26 cellular contexts compared by ENCODE assay signal in the genomic region with DNA sequence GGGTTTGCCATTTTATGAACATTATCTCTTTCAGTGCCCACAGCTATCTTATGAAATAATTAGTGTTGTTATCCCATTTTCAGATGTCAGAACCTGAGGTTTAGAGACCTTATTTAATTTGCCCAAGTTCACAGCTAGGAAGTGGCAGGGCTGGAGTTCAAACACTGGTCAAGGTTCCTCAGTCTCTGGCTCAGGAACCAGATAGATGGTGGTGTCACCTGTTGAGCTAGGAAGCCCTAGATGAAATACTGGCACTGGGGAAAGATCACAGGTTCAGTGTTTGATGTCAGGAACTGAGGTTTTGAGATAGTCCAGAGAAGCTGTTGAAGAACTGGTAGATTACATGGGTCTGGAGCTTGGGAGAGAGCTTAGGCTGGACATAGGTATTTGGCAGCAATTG.
DNase-seq lines count a peak whose midpoint lies in the region; ATAC-seq and TF ChIP-seq lines count a peak whose summit lies in the region.
"Had no signal": no experiment of that assay in that cellular context is flagged by ENCODE, and none has a peak within 500 bp of the region (broad histone marks: within the 10 kb centered on the region; RNA-seq: fewer than 3 reads in every experiment).

No MANE protein-coding gene starts in this region.

- in situ Hi-C loops in GM13977 (cut with MboI; ENCODE audit: low pct_unique_long_range_greater_than_20kb, low sequenced_read_pairs, unreplicated experiment) = no loop called here

- peak overlapping the region; percentile 90 for H3K27ac ChIP-seq in ACC112 (ENCODE audit: low read depth, low read length)
- peak overlapping the region; percentile 53 to 86 (median 76) for H3K27ac ChIP-seq in body of pancreas
- peak overlapping the region; percentile 53 for H3K27ac ChIP-seq in lower lobe of right lung
- peak overlapping the region; percentile 68 to 79 (median 72) for H3K27ac ChIP-seq in stomach
- H3K27ac ChIP-seq: ovary, Peyer's patch, WERI-Rb-1 had no signal

- TF ChIP-seq EP300 in stomach (IDR thresholded peaks at IDR 0.05) = no peak

- H3K4me1 ChIP-seq in ACC112 (ENCODE audit: control insufficient read depth, insufficient read depth, low read length, unreplicated experiment) = peaks cover 34% of the 10 kb centered on the region
- H3K4me1 ChIP-seq in body of pancreas = peaks cover 49% of the 10 kb centered on the region
- no peaks in the 10 kb centered on the region for H3K4me1 ChIP-seq in lower lobe of right lung
- H3K4me1 ChIP-seq in stomach = peaks cover 5 to 30% (median 8%) of the 10 kb centered on the region in 4 donors
- H3K4me1 ChIP-seq: Peyer's patch had no signal

- TF ChIP-seq CTCF in body of pancreas (IDR thresholded peaks at IDR 0.05) (no peak), lower lobe of right lung (IDR thresholded peaks at IDR 0.05) (no peak), stomach (IDR thresholded peaks at IDR 0.05) (no peak), GM13977 (IDR thresholded peaks at IDR 0.05; ENCODE audit: extremely low read depth, insufficient read depth, missing control alignments) (no peak)

- H2AFZ ChIP-seq in ACC112 (ENCODE audit: low read length, unreplicated experiment) = peak overlapping the region; percentile 81
- H2AFZ ChIP-seq: GM23248 had no signal

- H3K27me3 ChIP-seq in ACC112 (ENCODE audit: insufficient read depth, low read length) (no peaks in the 10 kb centered on the region), body of pancreas (no peaks in the 10 kb centered on the region), lower lobe of right lung (ENCODE audit: low read depth) (no peaks in the 10 kb centered on the region), stomach (no peaks in the 10 kb centered on the region)
- H3K27me3 ChIP-seq: ovary, Peyer's patch, right atrium auricular region had no signal

- ATAC-seq in body of pancreas (peak; percentile 60), lower lobe of right lung (peak in 1 of 2 donors; percentile 5), HG03439 (IDR thresholded peaks at IDR 0.05; ENCODE audit: unreplicated experiment) (no peak)
- ATAC-seq: esophagus mucosa; stimulated activated naive CD8-positive, alpha-beta T cell treated with anti-CD3 and anti-CD28 coated beads, Interleukin-15, Interleukin-2, amounts not matched to agents 100 U/mL and 50 U/mL, for 24 hours had no signal

- intact Hi-C loops in body of pancreas (cut with DNase I) = no loop called here
- intact Hi-C loops in lower lobe of right lung (cut with DNase I) = no loop called here
- intact Hi-C loops in stomach (cut with DNase I; ENCODE audit: low total_unique reads) = no loop called here
- intact Hi-C loops in posterior vena cava (cut with DNase I) = no loop called here

- DNase-seq in body of pancreas = peak; percentile 17 to 29 (median 24)
- no peak for DNase-seq in lower lobe of right lung
- DNase-seq in stomach = no peak
- no peak for DNase-seq in posterior vena cava (ENCODE audit: low spot score)
- no peak for DNase-seq in GM13977 (ENCODE audit: low spot score)
- no peak for DNase-seq in NCI-H526 (lab: John Stamatoyannopoulos, UW)
- DNase-seq: activated CD4-positive, alpha-beta T cell treated with anti-CD3 and anti-CD28 coated beads for 48 hours; DND-41; endodermal cell; head of caudate nucleus; NCI-H1436 treated with DMSO at 0.1 percent for 48 hours; NCI-H2081 treated with DMSO at 0.1 percent for 48 hours; NCI-H2227 treated with DMSO at 0.1 percent for 48 hours; NCI-H748 treated with DMSO at 0.1 percent for 48 hours; Peyer's patch; SIG-M5; stimulated activated CD4-positive, alpha-beta T cell treated with anti-CD3 and anti-CD28 coated beads, Interleukin-1b, Interleukin-23, amount 100 ng/mL, for 48 hours; stimulated activated naive CD8-positive, alpha-beta T cell treated with anti-CD3 and anti-CD28 coated beads, Interleukin-15, Interleukin-2, amounts not matched to agents 100 U/mL and 50 U/mL, for 24 hours; T1000 had no signal

- H3K9me3 ChIP-seq in body of pancreas (no peaks in the 10 kb centered on the region), lower lobe of right lung (no peaks in the 10 kb centered on the region), stomach (no peaks in the 10 kb centered on the region)
- H3K9me3 ChIP-seq: ovary, Peyer's patch, right atrium auricular region had no signal

- H3K79me2 ChIP-seq in ACC112 (ENCODE audit: control insufficient read depth, insufficient read depth, low read length, unreplicated experiment) = no peaks in the 10 kb centered on the region

- no peak for TF ChIP-seq POLR2A in body of pancreas (IDR thresholded peaks at IDR 0.05)
- no peak for TF ChIP-seq POLR2A in stomach (IDR thresholded peaks at IDR 0.05)

- H3K36me3 ChIP-seq in ACC112 (ENCODE audit: insufficient read depth, low read length) (no peaks in the 10 kb centered on the region), body of pancreas (replicated peaks in 1 of 2; ENCODE audit: insufficient read depth in 1 of 2, low read depth in 2 of 2) (no peaks in the 10 kb centered on the region), lower lobe of right lung (no peaks in the 10 kb centered on the region), stomach (no peaks in the 10 kb centered on the region)
- H3K36me3 ChIP-seq: ovary, Peyer's patch, right atrium auricular region, WERI-Rb-1 had no signal

- H3K4me3 ChIP-seq in ACC112 (ENCODE audit: low read depth, low read length) (peak overlapping the region; percentile 47; the same call in 1 of the 2 replicates), body of pancreas (no peak overlapping the region), lower lobe of right lung (no peak overlapping the region), stomach (no peak overlapping the region)
- H3K4me3 ChIP-seq: GM23248, ovary, Peyer's patch, right atrium auricular region had no signal

Comparison
In these comparisons a context has a peak if more than half of its experiments do, and no peak if none do; other contexts are left out.
1. DNase-seq: peak in body of pancreas (4 of 4); none in lower lobe of right lung (single experiment), stomach (single experiment), posterior vena cava (single experiment), GM13977 (single experiment) and NCI-H526 (0 of 2).
2. Peak in every context shown above with its lines, with median percentiles within 50 percentile points of each other: H3K27ac ChIP-seq.